8 cellular contexts compared by ENCODE assay signal in genomic region chr20:51128198-51128597, GRCh38.
DNase-seq lines count a peak whose midpoint lies in the region; ATAC-seq and TF ChIP-seq lines count a peak whose summit lies in the region.

No MANE protein-coding gene starts in this region.

- TF ChIP-seq EP300 in esophagus muscularis mucosa (IDR thresholded peaks at IDR 0.05), result no peak

- peaks cover 30 to 86% (median 41%) of the 10 kb centered on the region in 3 donors for H3K4me1 Mint-ChIP-seq in naive B cell
- peaks cover 6% of the 10 kb centered on the region for H3K4me1 Mint-ChIP-seq in CD8-positive, alpha-beta T cell (ENCODE audit: low read depth)

- POLR2A ChIA-PET in CD8-positive, alpha-beta T cell (lab: Charles Lee), result no interaction called here

- TF ChIP-seq CTCF in GM12864 (IDR thresholded peaks at IDR 0.05; ENCODE audit: low read depth, low read length, missing control alignments) (no peak), esophagus muscularis mucosa (IDR thresholded peaks at IDR 0.05) (no peak)
- no peak for TF ChIP-seq CTCF in CD8-positive, alpha-beta T cell (IDR thresholded peaks at IDR 0.05)

- TF ChIP-seq POLR2A in esophagus muscularis mucosa (IDR thresholded peaks at IDR 0.05; ENCODE audit: low read depth), result no peak

- peaks cover 5 to 8% (median 8%) of the 10 kb centered on the region in 3 donors for H3K27me3 Mint-ChIP-seq in naive B cell
- peaks cover 6% of the 10 kb centered on the region for H3K27me3 Mint-ChIP-seq in CD8-positive, alpha-beta T cell (ENCODE audit: low read depth)

- H3K36me3 Mint-ChIP-seq in naive B cell, result no peaks in the 10 kb centered on the region
- H3K36me3 Mint-ChIP-seq in CD8-positive, alpha-beta T cell, result no peaks in the 10 kb centered on the region

- peak overlapping the region; percentile 5 to 84 (median 65) for H3K4me3 Mint-ChIP-seq in naive B cell
- no peak overlapping the region for H3K4me3 Mint-ChIP-seq in CD8-positive, alpha-beta T cell

- intact Hi-C loops in left colon (cut with DNase I, micrococcal nuclease), result no loop called here
- intact Hi-C loops in CD8-positive, alpha-beta T cell (cut with DNase I, micrococcal nuclease), result no loop called here
- intact Hi-C loops in esophagus muscularis mucosa (cut with DNase I), result no loop called here

- no peak overlapping the region for H3K27ac ChIP-seq in CD8-positive, alpha-beta T cell (ENCODE audit: low read depth, low read length)
- no peak overlapping the region for H3K27ac ChIP-seq in esophagus muscularis mucosa (replicated peaks in 1 of 4)

- no peaks in the 10 kb centered on the region for H3K9me3 Mint-ChIP-seq in naive B cell
- no peaks in the 10 kb centered on the region for H3K9me3 Mint-ChIP-seq in CD8-positive, alpha-beta T cell

- H3K27ac Mint-ChIP-seq in naive B cell, result peak overlapping the region; percentile 79 to 96 (median 90)
- no peak overlapping the region for H3K27ac Mint-ChIP-seq in CD8-positive, alpha-beta T cell

- ATAC-seq in HG02852 (IDR thresholded peaks at IDR 0.05; ENCODE audit: unreplicated experiment), result peak; percentile 71
- ATAC-seq in naive B cell (ENCODE audit: low read depth in 2 of 2), result peak; percentile 94 to 95
- ATAC-seq in left colon, result no peak
- no peak for ATAC-seq in CD8-positive, alpha-beta T cell

- no peaks in the 10 kb centered on the region for H3K9me3 ChIP-seq in CD8-positive, alpha-beta T cell (ENCODE audit: low read length)
- no peaks in the 10 kb centered on the region for H3K9me3 ChIP-seq in esophagus muscularis mucosa

- CTCF ChIA-PET in CD8-positive, alpha-beta T cell (lab: Charles Lee), result no interaction called here

- H3K36me3 ChIP-seq in CD8-positive, alpha-beta T cell (ENCODE audit: insufficient read depth, low read length), result no peaks in the 10 kb centered on the region
- H3K36me3 ChIP-seq in esophagus muscularis mucosa, result no peaks in the 10 kb centered on the region

- WGBS in esophagus muscularis mucosa, result 66% methylated on average over 4 of the region's 4 CpGs

- H3K4me3 ChIP-seq in GM12864 (ENCODE audit: low read depth, low read length) (no peak overlapping the region), esophagus muscularis mucosa (no peak overlapping the region)
- no peak overlapping the region for H3K4me3 ChIP-seq in CD8-positive, alpha-beta T cell (ENCODE audit: low read depth, low read length)

- DNase-seq in GM12864 (ENCODE audit: low read depth) (peak; percentile 3), amniotic stem cell (lab: John Stamatoyannopoulos, UW) (peak; percentile 61), naive B cell (peak; percentile 45), left colon (no peak), esophagus muscularis mucosa (ENCODE audit: extremely low spot score) (no peak), HUDEP-2 (lab: John Stamatoyannopoulos, UW; ENCODE audit: unreplicated experiment in 76 of 76) (no peak)
- no peak for DNase-seq in CD8-positive, alpha-beta T cell

- H3K4me1 ChIP-seq in CD8-positive, alpha-beta T cell (ENCODE audit: insufficient read depth, low read length), result no peaks in the 10 kb centered on the region
- H3K4me1 ChIP-seq in esophagus muscularis mucosa, result peaks cover 0 to 20% (median 18%) of the 10 kb centered on the region in 4 donors

- H3K27me3 ChIP-seq in CD8-positive, alpha-beta T cell (ENCODE audit: insufficient read depth, low read length), result no peaks in the 10 kb centered on the region
- no peaks in the 10 kb centered on the region for H3K27me3 ChIP-seq in esophagus muscularis mucosa

Comparison
In these comparisons a context has a peak if more than half of its experiments do, and no peak if none do; other contexts are left out.
1. DNase-seq: peak in GM12864 (single experiment), amniotic stem cell (single experiment) and naive B cell (single experiment); none in left colon (0 of 2), CD8-positive, alpha-beta T cell (0 of 7), esophagus muscularis mucosa (single experiment) and HUDEP-2 (0 of 76).
2. ATAC-seq: peak in HG02852 (single experiment) and naive B cell (2 of 2); none in left colon (single experiment) and CD8-positive, alpha-beta T cell (single experiment).